ENCODE assay signal across 9 cellular contexts in the genomic region with DNA sequence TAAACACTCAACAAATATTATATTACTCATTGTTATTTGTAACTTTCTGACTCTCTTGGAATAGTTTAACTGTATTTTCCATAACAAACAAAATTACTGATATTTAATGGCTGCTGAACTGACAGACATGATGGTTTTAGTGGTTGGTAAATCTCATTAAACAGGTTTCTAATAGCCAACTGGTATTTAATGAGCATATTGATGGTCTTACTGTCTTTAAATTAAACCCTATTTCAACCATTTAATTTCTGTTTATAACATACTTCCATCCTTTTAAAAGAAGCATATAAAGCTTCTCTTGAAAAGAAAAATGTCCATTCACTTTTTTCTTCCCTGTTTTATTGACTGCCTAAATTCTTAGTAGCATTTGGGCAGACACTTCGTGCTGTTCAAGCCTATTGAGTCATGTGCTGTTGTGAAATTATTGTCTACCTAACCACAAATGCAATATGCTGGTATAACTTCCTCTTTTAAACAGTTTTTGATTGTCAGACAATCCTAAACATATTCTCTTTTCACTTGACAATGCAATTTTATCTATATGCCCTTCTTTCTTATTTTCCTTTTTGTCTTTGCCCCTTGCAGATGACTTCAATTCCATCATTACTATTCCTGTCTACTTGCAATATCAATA.
DNase-seq lines count a peak whose midpoint lies in the region; ATAC-seq and TF ChIP-seq lines count a peak whose summit lies in the region.
"Had no signal": no experiment of that assay in that cellular context is flagged by ENCODE, and none has a peak within 500 bp of the region (broad histone marks: within the 10 kb centered on the region; RNA-seq: fewer than 3 reads in every experiment).

No MANE protein-coding gene starts in this region.

- POLR2A ChIA-PET in HEK293T (lab: Yijun Ruan, JAX) = no interaction called here

- no peaks in the 10 kb centered on the region for H3K27me3 Mint-ChIP-seq in osteocyte (ENCODE audit: unreplicated experiment)

- H3K4me1 Mint-ChIP-seq in osteocyte (ENCODE audit: unreplicated experiment) = peaks cover 6% of the 10 kb centered on the region

- H3K27ac Mint-ChIP-seq in osteocyte (ENCODE audit: unreplicated experiment) = no peak overlapping the region

- peak; percentile 58 for ATAC-seq in GM21367 (IDR thresholded peaks at IDR 0.05; ENCODE audit: unreplicated experiment)
- peak; percentile 74 for ATAC-seq in HG03457 (IDR thresholded peaks at IDR 0.05; ENCODE audit: unreplicated experiment)

- H3K4me3 Mint-ChIP-seq in osteocyte (ENCODE audit: unreplicated experiment) = no peak overlapping the region

- CTCF ChIA-PET in HEK293T (lab: Yijun Ruan, JAX) = no interaction called here

- H3K9me3 Mint-ChIP-seq in osteocyte (ENCODE audit: unreplicated experiment) = no peaks in the 10 kb centered on the region

- H3K4me3 ChIP-seq in cardiac fibroblast (replicated peaks in 1 of 2; ENCODE audit: low read depth in 2 of 2, low read length in 2 of 2) = no peak overlapping the region
- H3K4me3 ChIP-seq: heart left ventricle had no signal

- TF ChIP-seq CTCF in cardiac fibroblast (IDR thresholded peaks at IDR 0.05; ENCODE audit: low read depth, low read length) = no peak
- TF ChIP-seq CTCF in osteocyte (IDR thresholded peaks at IDR 0.05) = no peak

- H3K36me3 Mint-ChIP-seq in osteocyte (ENCODE audit: unreplicated experiment) = no peaks in the 10 kb centered on the region

- DNase-seq in AG20443 (ENCODE audit: low spot score) = peak; percentile 72
- DNase-seq in cardiac fibroblast (ENCODE audit: low read depth in 2 of 2) = peak; percentile 57 to 83
- DNase-seq in Ammon's horn (ENCODE audit: low spot score) = no peak
- DNase-seq in osteocyte (ENCODE audit: extremely low spot score, unreplicated experiment) = no peak
- no peak for DNase-seq in NCI-H1417 (lab: John Stamatoyannopoulos, UW)
- no peak for DNase-seq in HEK293T (ENCODE audit: extremely low spot score)
- DNase-seq: heart left ventricle had no signal

TF ChIP-seq in HEK293T, 16 proteins besides CTCF, POLR2A, EP300 and RAD21:
- TF ChIP-seq FOXA1 (IDR thresholded peaks at IDR 0.05) = no peak
- no peak for TF ChIP-seq ELF4 (IDR thresholded peaks at IDR 0.05)
- no peak for TF ChIP-seq ARNT (IDR thresholded peaks at IDR 0.05)
- TF ChIP-seq, protein P1, sequence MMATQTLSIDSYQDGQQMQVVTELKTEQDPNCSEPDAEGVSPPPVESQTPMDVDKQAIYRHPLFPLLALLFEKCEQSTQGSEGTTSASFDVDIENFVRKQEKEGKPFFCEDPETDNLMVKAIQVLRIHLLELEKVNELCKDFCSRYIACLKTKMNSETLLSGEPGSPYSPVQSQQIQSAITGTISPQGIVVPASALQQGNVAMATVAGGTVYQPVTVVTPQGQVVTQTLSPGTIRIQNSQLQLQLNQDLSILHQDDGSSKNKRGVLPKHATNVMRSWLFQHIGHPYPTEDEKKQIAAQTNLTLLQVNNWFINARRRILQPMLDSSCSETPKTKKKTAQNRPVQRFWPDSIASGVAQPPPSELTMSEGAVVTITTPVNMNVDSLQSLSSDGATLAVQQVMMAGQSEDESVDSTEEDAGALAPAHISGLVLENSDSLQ (IDR thresholded peaks at IDR 0.05) = no peak
- no peak for TF ChIP-seq NFRKB (IDR thresholded peaks at IDR 0.05)
- no peak for TF ChIP-seq FOXK2 (IDR thresholded peaks at IDR 0.05)
- no peak for TF ChIP-seq HDGF (IDR thresholded peaks at IDR 0.05; ENCODE audit: borderline replicate concordance)
- no peak for TF ChIP-seq SP1 (IDR thresholded peaks at IDR 0.05)
- no peak for TF ChIP-seq BHLHE40 (IDR thresholded peaks at IDR 0.05; ENCODE audit: borderline replicate concordance)
- TF ChIP-seq FOXM1 (IDR thresholded peaks at IDR 0.05; ENCODE audit: borderline replicate concordance) = no peak
- no peak for TF ChIP-seq L3MBTL2 (conservative IDR thresholded peaks at IDR 0.05)
- TF ChIP-seq SUZ12 (IDR thresholded peaks at IDR 0.05) = no peak
- no peak for TF ChIP-seq LEF1 (IDR thresholded peaks at IDR 0.05; ENCODE audit: borderline replicate concordance)
- TF ChIP-seq ZNF384 (IDR thresholded peaks at IDR 0.05) = no peak

Comparison
In these comparisons a context has a peak if more than half of its experiments do, and no peak if none do; other contexts are left out.
1. DNase-seq: peak in AG20443 (single experiment) and cardiac fibroblast (2 of 2); none in Ammon's horn (single experiment), osteocyte (single experiment), NCI-H1417 (0 of 3) and HEK293T (single experiment).